Comparison of ENCODE assay signal across 1 cellular context in genomic region chr1:32265846-32266245, GRCh38.
TF ChIP-seq lines count a peak whose summit lies in the region.

No MANE protein-coding gene starts in this region.

TF ChIP-seq in HepG2, 621 proteins besides CTCF, POLR2A, EP300 and RAD21:
- no peak for TF ChIP-seq MXD4 (CRISPR knock-in tag; IDR thresholded peaks at IDR 0.05)
- TF ChIP-seq ZNF460 (CRISPR knock-in tag; IDR thresholded peaks at IDR 0.05; ENCODE audit: borderline replicate concordance): peak; percentile 42; the same call in 1 of the 2 replicates
- TF ChIP-seq ZNF770 (CRISPR knock-in tag; IDR thresholded peaks at IDR 0.05): peak; percentile 65
- TF ChIP-seq ZNF121 (CRISPR knock-in tag; IDR thresholded peaks at IDR 0.05): 0 out of 2 replicates have a peak, but pooled peaks have one; percentile 26
- no peak for TF ChIP-seq NFE2 (CRISPR knock-in tag; IDR thresholded peaks at IDR 0.05)
- TF ChIP-seq ZBTB20 (CRISPR knock-in tag; IDR thresholded peaks at IDR 0.05; ENCODE audit: borderline replicate concordance, low read depth): no peak
- TF ChIP-seq NFE2L1 (CRISPR knock-in tag; IDR thresholded peaks at IDR 0.05; ENCODE audit: borderline replicate concordance): no peak
- TF ChIP-seq ZBTB44 (CRISPR knock-in tag; IDR thresholded peaks at IDR 0.05): no peak
